In genomic region chr5:105462377-105462776, GRCh38 we compare ENCODE assay signal across 9 cellular contexts.
"Had no signal": no experiment of that assay in that cellular context is flagged by ENCODE, and none has a peak within 500 bp of the region (broad histone marks: within the 10 kb centered on the region; RNA-seq: fewer than 3 reads in every experiment).

No MANE protein-coding gene starts in this region.

- H2AFZ ChIP-seq: GM23248, GM23338 had no signal

- ATAC-seq: GM23338, HCT116 had no signal

- H3K36me3 ChIP-seq: HAP-1 had no signal

- H3K4me3 ChIP-seq: GM23248, GM23338, HAP-1 had no signal

- H3K4me1 ChIP-seq: HAP-1 had no signal

- H3K27ac ChIP-seq: GM23248 had no signal

- H3K9ac ChIP-seq: GM23248 had no signal

- H3K4me2 ChIP-seq: GM23338 had no signal

- DNase-seq: GM23248, GOT3, H7, H9, HCEC 1CT, HFFc6 had no signal
